ENCODE assay signal across 11 cellular contexts in genomic region chr13:95641291-95641811, GRCh38. TPM values are rescaled to one million over a fixed set of nuclear protein-coding genes. Genes with fewer than 3 reads are reported as not detected.
A peak's percentile ranks its signal among the peaks of the same experiment; 100 is the strongest.
DNase-seq lines count a peak whose midpoint lies in the region; ATAC-seq, FAIRE-seq and TF ChIP-seq lines count a peak whose summit lies in the region.
"Had no signal": no experiment of that assay in that cellular context is flagged by ENCODE, and none has a peak within 500 bp of the region (broad histone marks: within the 10 kb centered on the region; RNA-seq: fewer than 3 reads in every experiment).

No MANE protein-coding gene starts in this region.

- FAIRE-seq in kidney (lab: Jason Lieb, UNC) (no peak), small intestine (lab: Jason Lieb, UNC) (no peak)
- FAIRE-seq: TTC549 had no signal

- H3K9me3 ChIP-seq in kidney (ENCODE audit: control insufficient read depth in 1 of 2, low read length in 2 of 2): no peaks in the 10 kb centered on the region
- no peaks in the 10 kb centered on the region for H3K9me3 ChIP-seq in small intestine (ENCODE audit: control insufficient read depth, low read depth)

- peaks cover 21% of the 10 kb centered on the region for H3K4me1 Mint-ChIP-seq in GM23338
- H3K4me1 Mint-ChIP-seq in activated CD4-positive, alpha-beta memory T cell treated with anti-CD3 and anti-CD28 coated beads, Interleukin-2, amount 10 ng/mL, durations not matched to agents 7 days and 5 days: peaks cover 17% of the 10 kb centered on the region
- H3K4me1 Mint-ChIP-seq: central memory CD8-positive, alpha-beta T cell had no signal

- H3F3A ChIP-seq in GM23338 (replicated peaks; ENCODE audit: low read depth): no peaks in the 10 kb centered on the region

- peak; percentile 70 for DNase-seq in GM23338 (ENCODE audit: low spot score)
- DNase-seq in brain microvascular endothelial cell: no peak
- DNase-seq in kidney: peak; percentile 75
- DNase-seq in small intestine: peak; percentile 16
- no peak for DNase-seq in GM10266 (ENCODE audit: extremely low spot score)
- DNase-seq in activated CD4-positive, alpha-beta memory T cell treated with anti-CD3 and anti-CD28 coated beads, Interleukin-2, amount 10 ng/mL, durations not matched to agents 7 days and 5 days: no peak
- no peak for DNase-seq in globus pallidus (ENCODE audit: low spot score)
- DNase-seq: NCI-H187 treated with DMSO at 0.1 percent for 48 hours had no signal

- H3K79me2 ChIP-seq in GM23338 (replicated peaks; ENCODE audit: insufficient read depth): 0 out of 2 replicates have a peak, but pooled peaks cover 5% of the 10 kb centered on the region

- H3K27me3 Mint-ChIP-seq in GM23338 (ENCODE audit: insufficient read depth, low read depth, poor library complexity): peaks cover 11% of the 10 kb centered on the region
- H3K27me3 Mint-ChIP-seq in activated CD4-positive, alpha-beta memory T cell treated with anti-CD3 and anti-CD28 coated beads, Interleukin-2, amount 10 ng/mL, durations not matched to agents 7 days and 5 days: peaks cover 40% of the 10 kb centered on the region

- H3K27ac ChIP-seq in GM23338 (ENCODE audit: low read depth): no peak overlapping the region
- H3K27ac ChIP-seq in brain microvascular endothelial cell: no peak overlapping the region
- H3K27ac ChIP-seq in kidney (ENCODE audit: low read depth in 2 of 2, low read length in 2 of 2): no peak overlapping the region
- no peak overlapping the region for H3K27ac ChIP-seq in small intestine (ENCODE audit: low read depth in 1 of 2, low read length in 1 of 2)

- no peak overlapping the region for H3K27ac Mint-ChIP-seq in GM23338
- no peak overlapping the region for H3K27ac Mint-ChIP-seq in activated CD4-positive, alpha-beta memory T cell treated with anti-CD3 and anti-CD28 coated beads, Interleukin-2, amount 10 ng/mL, durations not matched to agents 7 days and 5 days

- H3K36me3 ChIP-seq in GM23338 (ENCODE audit: insufficient read depth) (0 out of 2 replicates have a peak, but pooled peaks cover 4% of the 10 kb centered on the region), brain microvascular endothelial cell (replicated peaks) (peaks cover 5% of the 10 kb centered on the region), kidney (ENCODE audit: control insufficient read depth in 1 of 2, insufficient read depth in 2 of 2, low read length in 2 of 2) (peaks cover 0 to 10% of the 10 kb centered on the region in 2 donors), small intestine (ENCODE audit: control insufficient read depth in 2 of 2, insufficient read depth in 2 of 2, low read length in 2 of 2) (no peaks in the 10 kb centered on the region)

- peak; percentile 43 for ATAC-seq in GM23338
- no peak for ATAC-seq in HG03196 (IDR thresholded peaks at IDR 0.05; ENCODE audit: unreplicated experiment)

- H3K4me2 ChIP-seq in GM23338: peak overlapping the region; percentile 92

- peak overlapping the region in 1 of 2 donors; percentile 62 for H3K9ac ChIP-seq in kidney (ENCODE audit: low read length in 2 of 2)

- peak in 1 of 2 experiments; percentile 6; a peak in 1 of 4 replicates for TF ChIP-seq CTCF in GM23338 (conservative IDR thresholded peaks at IDR 0.05; ENCODE audit: low read depth in 2 of 2)
- no peak for TF ChIP-seq CTCF in brain microvascular endothelial cell (IDR thresholded peaks at IDR 0.05; ENCODE audit: low read depth, low read length, missing control alignments)
- TF ChIP-seq CTCF in kidney (IDR thresholded peaks at IDR 0.05; ENCODE audit: borderline replicate concordance, extremely low read depth, insufficient read depth): no peak
- no peak for TF ChIP-seq CTCF in GM10266 (IDR thresholded peaks at IDR 0.05; ENCODE audit: control insufficient read depth, insufficient read depth, low read depth, missing control alignments)

- peaks cover 27% of the 10 kb centered on the region for H3K36me3 Mint-ChIP-seq in GM23338 (ENCODE audit: low read depth)
- no peaks in the 10 kb centered on the region for H3K36me3 Mint-ChIP-seq in activated CD4-positive, alpha-beta memory T cell treated with anti-CD3 and anti-CD28 coated beads, Interleukin-2, amount 10 ng/mL, durations not matched to agents 7 days and 5 days (ENCODE audit: low read depth)

- H3K27me3 ChIP-seq in GM23338 (ENCODE audit: insufficient read depth) (peaks cover 21% of the 10 kb centered on the region), brain microvascular endothelial cell (replicated peaks) (no peaks in the 10 kb centered on the region), small intestine (ENCODE audit: control insufficient read depth in 2 of 2, insufficient read depth in 2 of 2, low read length in 2 of 2) (peaks cover 9 to 10% of the 10 kb centered on the region in 2 donors)

- H3K9me3 Mint-ChIP-seq in GM23338: no peaks in the 10 kb centered on the region
- no peaks in the 10 kb centered on the region for H3K9me3 Mint-ChIP-seq in activated CD4-positive, alpha-beta memory T cell treated with anti-CD3 and anti-CD28 coated beads, Interleukin-2, amount 10 ng/mL, durations not matched to agents 7 days and 5 days
- H3K9me3 Mint-ChIP-seq: central memory CD8-positive, alpha-beta T cell had no signal

- in situ Hi-C loops in brain microvascular endothelial cell (cut with HindIII; ENCODE audit: low pct_ligation_motif_present, low sequenced_read_pairs): no loop called here

- H3K4me3 ChIP-seq in GM23338 (peak overlapping the region; percentile 80), brain microvascular endothelial cell (ENCODE audit: low read depth, low read length) (peak overlapping the region; percentile 76), kidney (ENCODE audit: low read length in 2 of 2) (peak overlapping the region; percentile 47 to 63), small intestine (ENCODE audit: low read depth in 1 of 2, low read length in 2 of 2) (peak overlapping the region in 1 of 2 donors; percentile 47)

- intact Hi-C loops in kidney (cut with DNase I): no loop called here

- H3K4me3 Mint-ChIP-seq in GM23338: peak overlapping the region; percentile 71
- H3K4me3 Mint-ChIP-seq in activated CD4-positive, alpha-beta memory T cell treated with anti-CD3 and anti-CD28 coated beads, Interleukin-2, amount 10 ng/mL, durations not matched to agents 7 days and 5 days: no peak overlapping the region
- H3K4me3 Mint-ChIP-seq: central memory CD8-positive, alpha-beta T cell had no signal

- POLR2A ChIA-PET in activated CD4-positive, alpha-beta memory T cell treated with anti-CD3 and anti-CD28 coated beads, Interleukin-2, amount 10 ng/mL, durations not matched to agents 7 days and 5 days (lab: Charles Lee): no interaction called here

- WGBS in small intestine, 3 donors: 13 to 44% (median 37%) methylated on average over 33 to 40 of the region's 40 CpGs

- H3K9me2 ChIP-seq in GM23338 (ENCODE audit: insufficient read depth): no peaks in the 10 kb centered on the region

- no peaks in the 10 kb centered on the region; the same call in 1 of the 2 replicates for H4K20me1 ChIP-seq in GM23338 (replicated peaks; ENCODE audit: insufficient read depth)

- CTCF ChIA-PET in activated CD4-positive, alpha-beta memory T cell treated with anti-CD3 and anti-CD28 coated beads, Interleukin-2, amount 10 ng/mL, durations not matched to agents 7 days and 5 days (lab: Charles Lee): no interaction called here

- H2AFZ ChIP-seq in GM23338: peak overlapping the region; percentile 87

- peaks cover 15% of the 10 kb centered on the region for H3K4me1 ChIP-seq in GM23338 (ENCODE audit: insufficient read depth)
- H3K4me1 ChIP-seq in kidney (ENCODE audit: control insufficient read depth in 1 of 2, insufficient read depth in 1 of 2, low read depth in 1 of 2, low read length in 2 of 2): peaks cover 3 to 4% of the 10 kb centered on the region in 2 donors
- no peaks in the 10 kb centered on the region for H3K4me1 ChIP-seq in small intestine (ENCODE audit: control insufficient read depth in 2 of 2, insufficient read depth in 1 of 2, low read depth in 1 of 2, low read length in 1 of 2)

TF ChIP-seq in GM23338, 12 proteins besides CTCF, POLR2A, EP300 and RAD21:
- TF ChIP-seq EZH2 (IDR thresholded peaks at IDR 0.05; ENCODE audit: low read depth, unreplicated experiment): no peak
- TF ChIP-seq ZNF114 (CRISPR knock-in tag; IDR thresholded peaks at IDR 0.05): no peak
- no peak for TF ChIP-seq EZH2phosphoT487 (IDR thresholded peaks at IDR 0.05; ENCODE audit: unreplicated experiment)

RNA-seq across cellular contexts. Expression of gene DZIP1, which starts 3.2 kb away (rescaled TPM):
- total RNA-seq in GM23338 (2014; rRNA removed; shearing (Covaris generic)): 22.6 and 24.2 TPM in 2 replicates
- polyA plus RNA-seq in GM23338 (2016; fragmentation: Nextera tagmentation; extraction: Ambion mirVana) (10.6 and 11.2 TPM in 2 replicates), kidney (ENCODE audit: insufficient read depth, low read depth, low replicate concordance) (26.7 TPM), small intestine (1 to 10 TPM in 2 of 3 donors, not detected in 1; 1.4 to 3.2 TPM)
- 41.4 TPM for total RNA-seq in kidney
- total RNA-seq in activated CD4-positive, alpha-beta memory T cell treated with anti-CD3 and anti-CD28 coated beads, Interleukin-2, amount 10 ng/mL, durations not matched to agents 7 days and 5 days: under 1 TPM; 0.30 to 0.40 TPM

RNA-seq across cellular contexts. Expression of gene DNAJC3, which starts 35.6 kb away (rescaled TPM):
- 27.5 and 28.9 TPM in 2 replicates for total RNA-seq in GM23338 (2014; rRNA removed; shearing (Covaris generic))
- 14.5 and 19.5 TPM in 2 replicates for polyA plus RNA-seq in GM23338 (2016; fragmentation: Nextera tagmentation; extraction: Ambion mirVana)
- total RNA-seq in kidney: 65.9 TPM
- polyA plus RNA-seq in kidney (ENCODE audit: insufficient read depth, low read depth, low replicate concordance): 20.1 TPM
- polyA plus RNA-seq in small intestine: 10 to 100 TPM in 1 of 3 donors, 1 to 10 TPM in 2; 8.7 to 29.1 (median 9.5) TPM
- total RNA-seq in activated CD4-positive, alpha-beta memory T cell treated with anti-CD3 and anti-CD28 coated beads, Interleukin-2, amount 10 ng/mL, durations not matched to agents 7 days and 5 days: 10 to 100 TPM; 26.4 to 27.5 TPM

Comparison
In these comparisons a context has a peak if more than half of its experiments do, and no peak if none do; other contexts are left out.
1. DNase-seq: peak in GM23338 (single experiment), kidney (single experiment) and small intestine (single experiment); none in brain microvascular endothelial cell (single experiment), GM10266 (single experiment), activated CD4-positive, alpha-beta memory T cell treated with anti-CD3 and anti-CD28 coated beads, Interleukin-2, amount 10 ng/mL, durations not matched to agents 7 days and 5 days (single experiment) and globus pallidus (single experiment).
2. RNA of gene DZIP1, which starts 3.2 kb away (total RNA-seq): 41.4 TPM in kidney (single experiment) and 22.6 to 24.2 TPM in GM23338; 0.30 to 0.40 TPM in activated CD4-positive, alpha-beta memory T cell treated with anti-CD3 and anti-CD28 coated beads, Interleukin-2, amount 10 ng/mL, durations not matched to agents 7 days and 5 days; every median in the first group is over 10 times any median in the second.